ENCODE assay signal across 9 cellular contexts in genomic region chr14:20434701-20435453, GRCh38. TPM values are rescaled to one million over a fixed set of nuclear protein-coding genes. Genes with fewer than 3 reads are reported as not detected.
A peak's percentile ranks its signal among the peaks of the same experiment; 100 is the strongest.
DNase-seq lines count a peak whose midpoint lies in the region; ATAC-seq and TF ChIP-seq lines count a peak whose summit lies in the region.
"Had no signal": no experiment of that assay in that cellular context is flagged by ENCODE, and none has a peak within 500 bp of the region (broad histone marks: within the 10 kb centered on the region; RNA-seq: fewer than 3 reads in every experiment).

No MANE protein-coding gene starts in this region.

- H3K4ac ChIP-seq in trophoblast cell (ENCODE audit: low read depth, low read length): no peak overlapping the region

- peak overlapping the region in 2 of 5 donors; percentile 26 to 56 for H3K27ac ChIP-seq in adrenal gland
- peak overlapping the region in 11 of 12 donors; percentile 4 to 83 (median 70) for H3K27ac ChIP-seq in heart left ventricle
- H3K27ac ChIP-seq in trophoblast cell (ENCODE audit: low read depth, low read length): no peak overlapping the region
- no peak overlapping the region for H3K27ac ChIP-seq in SJCRH30

- H2BK120ac ChIP-seq in trophoblast cell (ENCODE audit: insufficient read depth, low read length, poor library complexity): no peak overlapping the region

- DNase-seq in AG20443 (ENCODE audit: low spot score) (peak; percentile 29), adrenal gland (peak in 6 of 7 donors; percentile 28 to 70 (median 38)), heart left ventricle (peak; percentile 44 to 87 (median 66)), trophoblast cell (no peak), MG63 (no peak), SJCRH30 (no peak)
- DNase-seq in stimulated activated naive B cell treated with anti-CD40 and anti-IgM and Interleukin-4, amounts not matched to agents 10 μg/mL and 1 μg/mL and 100 μg/mL, for 72 hours: no peak
- DNase-seq: T-helper 1 cell had no signal

- H3K27me3 ChIP-seq in adrenal gland: no peaks in the 10 kb centered on the region
- H3K27me3 ChIP-seq in heart left ventricle: peaks cover 0 to 6% (median 0%) of the 10 kb centered on the region in 9 donors
- no peaks in the 10 kb centered on the region for H3K27me3 ChIP-seq in trophoblast cell (ENCODE audit: insufficient read depth, low read length)
- no peaks in the 10 kb centered on the region for H3K27me3 ChIP-seq in MG63
- no peaks in the 10 kb centered on the region for H3K27me3 ChIP-seq in SJCRH30

- intact Hi-C loops in adrenal gland (cut with DNase I) (no loop called here), heart left ventricle (cut with DNase I) (no loop called here)

- H3K9me3 Mint-ChIP-seq in stimulated activated naive B cell treated with anti-CD40 and anti-IgM and Interleukin-4, amounts not matched to agents 10 μg/mL and 1 μg/mL and 100 μg/mL, for 72 hours: peaks cover 0 to 6% of the 10 kb centered on the region in 2 donors

- no peak overlapping the region for H2BK12ac ChIP-seq in trophoblast cell (ENCODE audit: low read length)

- H4K91ac ChIP-seq in trophoblast cell (ENCODE audit: low read depth, low read length): no peak overlapping the region

- no peak overlapping the region for H3K23ac ChIP-seq in trophoblast cell (ENCODE audit: low read length)

- H3K4me3 Mint-ChIP-seq in stimulated activated naive B cell treated with anti-CD40 and anti-IgM and Interleukin-4, amounts not matched to agents 10 μg/mL and 1 μg/mL and 100 μg/mL, for 72 hours: peak overlapping the region in 1 of 2 donors; percentile 6

- H3K4me2 ChIP-seq in trophoblast cell (ENCODE audit: low read length): peak overlapping the region; percentile 2

- ATAC-seq in heart left ventricle: peak; percentile 52 to 73 (median 65)
- ATAC-seq in GM19467 (IDR thresholded peaks at IDR 0.05; ENCODE audit: unreplicated experiment): no peak
- ATAC-seq in stimulated activated naive B cell treated with anti-CD40 and anti-IgM and Interleukin-4, amounts not matched to agents 10 μg/mL and 1 μg/mL and 100 μg/mL, for 72 hours (replicated peaks): no peak

- WGBS in adrenal gland, 4 donors: 26 to 40% (median 35%) methylated on average over 12 to 33 of the region's 33 CpGs
- 17 to 29% (median 22%) methylated on average over 26 to 33 of the region's 33 CpGs for WGBS in heart left ventricle, 4 donors
- WGBS in trophoblast cell (ENCODE audit: extremely low coverage, insufficient coverage, insufficient read length): no CpG with 5 or more reads among the region's 33 CpGs

- H2AK5ac ChIP-seq in trophoblast cell (ENCODE audit: low read length): no peak overlapping the region

- no peaks in the 10 kb centered on the region for H3K4me1 ChIP-seq in adrenal gland (replicated peaks in 1 of 2)
- peaks cover 0 to 33% (median 10%) of the 10 kb centered on the region in 12 donors for H3K4me1 ChIP-seq in heart left ventricle
- no peaks in the 10 kb centered on the region for H3K4me1 ChIP-seq in trophoblast cell (ENCODE audit: control insufficient read depth in 1 of 2, insufficient read depth in 2 of 2, low read length in 2 of 2)
- no peaks in the 10 kb centered on the region for H3K4me1 ChIP-seq in SJCRH30

- no peak overlapping the region for H3K9ac ChIP-seq in trophoblast cell (ENCODE audit: low read length)

- TF ChIP-seq POLR2A in adrenal gland (IDR thresholded peaks at IDR 0.05): no peak
- no peak for TF ChIP-seq POLR2A in heart left ventricle (IDR thresholded peaks at IDR 0.05)

- H3K4me3 ChIP-seq in adrenal gland (peak overlapping the region in 1 of 4 donors; percentile 21), heart left ventricle (peak overlapping the region in 11 of 12 donors; percentile 17 to 61 (median 50)), trophoblast cell (ENCODE audit: low read depth, low read length) (no peak overlapping the region), MG63 (no peak overlapping the region), SJCRH30 (no peak overlapping the region)

- no peak overlapping the region for H4K8ac ChIP-seq in trophoblast cell (ENCODE audit: low read depth, low read length)

- H3K27ac Mint-ChIP-seq in stimulated activated naive B cell treated with anti-CD40 and anti-IgM and Interleukin-4, amounts not matched to agents 10 μg/mL and 1 μg/mL and 100 μg/mL, for 72 hours: no peak overlapping the region

- H3K4me1 Mint-ChIP-seq in stimulated activated naive B cell treated with anti-CD40 and anti-IgM and Interleukin-4, amounts not matched to agents 10 μg/mL and 1 μg/mL and 100 μg/mL, for 72 hours: peaks cover 35 to 57% of the 10 kb centered on the region in 2 donors

- H3K36me3 Mint-ChIP-seq in stimulated activated naive B cell treated with anti-CD40 and anti-IgM and Interleukin-4, amounts not matched to agents 10 μg/mL and 1 μg/mL and 100 μg/mL, for 72 hours: peaks cover 5 to 6% of the 10 kb centered on the region in 2 donors

- H3K79me1 ChIP-seq in trophoblast cell (ENCODE audit: low read length): no peaks in the 10 kb centered on the region

- no peak overlapping the region for H3K18ac ChIP-seq in trophoblast cell (ENCODE audit: low read length)

- H3K14ac ChIP-seq in trophoblast cell (ENCODE audit: low read length): no peak overlapping the region

- no peaks in the 10 kb centered on the region for H3K36me3 ChIP-seq in adrenal gland (replicated peaks in 1 of 2)
- H3K36me3 ChIP-seq in heart left ventricle: peaks cover 0 to 2% (median 0%) of the 10 kb centered on the region in 9 donors
- H3K36me3 ChIP-seq in trophoblast cell (ENCODE audit: control insufficient read depth in 1 of 2, insufficient read depth in 2 of 2, low read length in 2 of 2): no peaks in the 10 kb centered on the region
- no peaks in the 10 kb centered on the region for H3K36me3 ChIP-seq in MG63
- H3K36me3 ChIP-seq in SJCRH30: no peaks in the 10 kb centered on the region

- H2BK5ac ChIP-seq in trophoblast cell (ENCODE audit: low read depth, low read length, poor library complexity): no peak overlapping the region

- TF ChIP-seq CTCF in adrenal gland (IDR thresholded peaks at IDR 0.05): no peak
- no peak for TF ChIP-seq CTCF in heart left ventricle (IDR thresholded peaks at IDR 0.05)

- no peak overlapping the region for H2AFZ ChIP-seq in trophoblast cell (ENCODE audit: insufficient read depth, low read length, poor library complexity)

- H4K12ac ChIP-seq in trophoblast cell (ENCODE audit: low read depth, low read length): no peak overlapping the region

- no peaks in the 10 kb centered on the region for H3K27me3 Mint-ChIP-seq in stimulated activated naive B cell treated with anti-CD40 and anti-IgM and Interleukin-4, amounts not matched to agents 10 μg/mL and 1 μg/mL and 100 μg/mL, for 72 hours

- H3K9me3 ChIP-seq in adrenal gland (replicated peaks in 1 of 3) (no peaks in the 10 kb centered on the region), heart left ventricle (no peaks in the 10 kb centered on the region), trophoblast cell (ENCODE audit: insufficient read depth, low read depth, low read length) (peaks cover 3% of the 10 kb centered on the region), MG63 (no peaks in the 10 kb centered on the region), SJCRH30 (replicated peaks) (no peaks in the 10 kb centered on the region)

- H3K79me2 ChIP-seq in trophoblast cell (ENCODE audit: control insufficient read depth, insufficient read depth, low read length, poor library complexity): no peaks in the 10 kb centered on the region

RNA-seq across cellular contexts. Expression of gene KLHL33, which starts 1.1 kb away (rescaled TPM):
- total RNA-seq in adrenal gland (under 1 TPM in 7 of 8 donors, not detected in 1; 0.18 to 0.95 (median 0.41) TPM), heart left ventricle (under 1 TPM; 0.07 to 1.00 (median 0.58) TPM)
- polyA plus RNA-seq in adrenal gland (under 1 TPM; 0.13 to 0.64 (median 0.17) TPM), heart left ventricle (under 1 TPM; 0.25 to 0.61 TPM)
- polyA plus RNA-seq in trophoblast cell (2013): not detected in 2 replicates
- not detected in 2 replicates for total RNA-seq in MG63 (2014; rRNA removed; shearing (Covaris generic); ENCODE audit: low replicate concordance)
- total RNA-seq in SJCRH30 (2014; rRNA removed; shearing (Covaris generic)): not detected in 2 replicates

RNA-seq across cellular contexts. Expression of gene OSGEP, which starts 19.7 kb away (rescaled TPM):
- 10 to 100 TPM; 25.0 to 57.2 (median 33.7) TPM for total RNA-seq in adrenal gland
- polyA plus RNA-seq in adrenal gland: 100 to 1,000 TPM in 2 of 3 donors, 10 to 100 TPM in 1; 31.8 to 102 (median 102) TPM
- total RNA-seq in heart left ventricle: 10 to 100 TPM; 16.1 to 40.9 (median 18.5) TPM
- polyA plus RNA-seq in heart left ventricle: 10 to 100 TPM; 21.6 to 30.0 TPM
- polyA plus RNA-seq in trophoblast cell (2013): 14.7 and 15.6 TPM in 2 replicates
- total RNA-seq in MG63 (2014; rRNA removed; shearing (Covaris generic); ENCODE audit: low replicate concordance): 31.7 and 47.5 TPM in 2 replicates
- 27.2 and 34.1 TPM in 2 replicates for total RNA-seq in SJCRH30 (2014; rRNA removed; shearing (Covaris generic))

RNA-seq across cellular contexts. Expression of gene APEX1, which starts 20.1 kb away (rescaled TPM):
- 100 to 1,000 TPM; 147 to 206 (median 166) TPM for total RNA-seq in adrenal gland
- polyA plus RNA-seq in adrenal gland: 100 to 1,000 TPM in 2 of 3 donors, 10 to 100 TPM in 1; 94.1 to 304 (median 125) TPM
- total RNA-seq in heart left ventricle: 10 to 100 TPM; 60.4 to 92.6 (median 76.4) TPM
- 100 to 1,000 TPM in 1 of 2 donors, 10 to 100 TPM in 1; 47.9 to 109 TPM for polyA plus RNA-seq in heart left ventricle
- polyA plus RNA-seq in trophoblast cell (2013): 178 and 184 TPM in 2 replicates
- 145 and 217 TPM in 2 replicates for total RNA-seq in MG63 (2014; rRNA removed; shearing (Covaris generic); ENCODE audit: low replicate concordance)
- 221 and 235 TPM in 2 replicates for total RNA-seq in SJCRH30 (2014; rRNA removed; shearing (Covaris generic))

RNA-seq across cellular contexts. Expression of gene TEP1, which starts 21.6 kb away (rescaled TPM):
- 10 to 100 TPM; 19.4 to 59.8 (median 35.9) TPM for total RNA-seq in adrenal gland
- polyA plus RNA-seq in adrenal gland: 10 to 100 TPM; 22.9 to 39.7 (median 24.9) TPM
- total RNA-seq in heart left ventricle: 10 to 100 TPM in 4 of 9 donors, 1 to 10 TPM in 5; 4.1 to 31.3 (median 9.8) TPM
- 1 to 10 TPM; 7.4 to 9.0 TPM for polyA plus RNA-seq in heart left ventricle
- 11.5 and 12.3 TPM in 2 replicates for polyA plus RNA-seq in trophoblast cell (2013)
- total RNA-seq in MG63 (2014; rRNA removed; shearing (Covaris generic); ENCODE audit: low replicate concordance): 7.4 and 8.8 TPM in 2 replicates
- total RNA-seq in SJCRH30 (2014; rRNA removed; shearing (Covaris generic)): 7.2 and 8.8 TPM in 2 replicates

RNA-seq across cellular contexts. Expression of gene PIP4P1, which starts 26.4 kb away (rescaled TPM):
- 10 to 100 TPM; 10.6 to 60.1 (median 25.6) TPM for total RNA-seq in adrenal gland
- 10 to 100 TPM; 31.9 to 37.6 (median 36.3) TPM for polyA plus RNA-seq in adrenal gland
- 10 to 100 TPM; 12.3 to 25.3 (median 18.0) TPM for total RNA-seq in heart left ventricle
- 10 to 100 TPM; 13.9 to 39.8 TPM for polyA plus RNA-seq in heart left ventricle
- 22.1 and 23.5 TPM in 2 replicates for polyA plus RNA-seq in trophoblast cell (2013)
- 21.4 and 23.3 TPM in 2 replicates for total RNA-seq in MG63 (2014; rRNA removed; shearing (Covaris generic); ENCODE audit: low replicate concordance)
- 24.2 and 25.0 TPM in 2 replicates for total RNA-seq in SJCRH30 (2014; rRNA removed; shearing (Covaris generic))

Comparison
In these comparisons a context has a peak if more than half of its experiments do, and no peak if none do; other contexts are left out.
1. DNase-seq: peak in AG20443 (single experiment), adrenal gland (6 of 7) and heart left ventricle (5 of 5); none in trophoblast cell (0 of 2), MG63 (single experiment), stimulated activated naive B cell treated with anti-CD40 and anti-IgM and Interleukin-4, amounts not matched to agents 10 μg/mL and 1 μg/mL and 100 μg/mL, for 72 hours (single experiment) and SJCRH30 (0 of 2).
2. H3K27ac ChIP-seq: peak in heart left ventricle (11 of 12); none in trophoblast cell (single experiment) and SJCRH30 (single experiment).
3. H3K4me3 ChIP-seq: peak in heart left ventricle (11 of 12); none in trophoblast cell (single experiment), MG63 (single experiment) and SJCRH30 (single experiment).
4. ATAC-seq: peak in heart left ventricle (4 of 4); none in GM19467 (single experiment) and stimulated activated naive B cell treated with anti-CD40 and anti-IgM and Interleukin-4, amounts not matched to agents 10 μg/mL and 1 μg/mL and 100 μg/mL, for 72 hours (0 of 2).